15 cellular contexts compared by ENCODE assay signal in the genomic region with DNA sequence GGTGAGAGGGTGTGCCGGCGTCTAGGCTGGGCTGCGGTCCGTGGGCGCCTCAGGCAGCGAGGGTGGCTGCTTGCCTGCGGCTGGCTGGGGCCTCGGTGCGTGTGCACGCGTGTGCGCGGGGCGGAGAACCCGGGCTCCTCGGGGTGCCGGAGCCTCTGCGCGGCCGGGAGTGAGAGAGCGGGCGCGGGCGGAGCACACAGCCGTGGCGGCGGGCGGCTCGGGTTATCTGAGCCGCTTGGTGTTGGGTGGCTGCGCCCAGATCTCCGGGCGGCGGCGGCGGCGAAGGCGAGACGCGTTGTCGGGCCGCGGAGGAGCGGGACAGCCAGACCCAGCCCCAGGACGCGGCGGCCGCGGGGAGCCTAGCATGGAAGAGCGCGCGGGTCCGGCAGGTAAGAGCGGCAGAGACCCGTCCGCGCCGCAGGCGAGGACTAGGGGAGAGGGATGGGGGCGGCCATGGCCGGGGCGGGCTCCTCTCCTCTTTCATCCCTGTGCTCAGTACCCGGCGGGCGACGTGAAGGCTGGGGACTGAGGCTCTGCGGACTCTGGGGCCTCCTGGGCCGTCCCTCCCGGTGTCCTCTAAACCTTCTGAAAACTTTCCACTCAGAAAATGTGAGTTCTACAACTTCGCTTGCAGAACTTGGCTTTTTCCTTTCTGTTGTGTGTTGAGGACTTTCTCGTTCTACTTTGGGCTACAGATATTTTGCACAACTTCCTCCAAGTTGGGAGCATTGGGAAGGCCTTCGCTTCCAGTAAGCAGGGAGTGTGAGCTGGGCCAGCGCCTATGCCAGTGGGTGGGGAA. TPM values are rescaled to one million over a fixed set of nuclear protein-coding genes. Genes with fewer than 3 reads are reported as not detected.
A peak's percentile ranks its signal among the peaks of the same experiment; 100 is the strongest.
DNase-seq lines count a peak whose midpoint lies in the region; ATAC-seq, FAIRE-seq and TF ChIP-seq lines count a peak whose summit lies in the region.
"Had no signal": no experiment of that assay in that cellular context is flagged by ENCODE, and none has a peak within 500 bp of the region (broad histone marks: within the 10 kb centered on the region; RNA-seq: fewer than 3 reads in every experiment).

No MANE protein-coding gene starts in this region.

- H3K4me1 ChIP-seq in H1 (replicated peaks in 1 of 4; ENCODE audit: control insufficient read depth in 3 of 4, insufficient read depth in 4 of 4, low read length in 3 of 4): peaks cover 9 to 27% (median 24%) of the 10 kb centered on the region in 4 experiments
- H3K4me1 ChIP-seq in mesenchymal stem cell (ENCODE audit: control insufficient read depth, insufficient read depth, low read depth, low read length): peaks cover 55% of the 10 kb centered on the region

- peak overlapping the region; percentile 36; the same call in 1 of the 2 replicates for H4K8ac ChIP-seq in H1 (ENCODE audit: extremely low read depth, insufficient read depth, low read length)
- H4K8ac ChIP-seq in mesenchymal stem cell (ENCODE audit: low read length): no peak overlapping the region

- no peak for TF ChIP-seq EP300 in H1 (IDR thresholded peaks at IDR 0.05; ENCODE audit: borderline replicate concordance in 1 of 2, low read depth in 2 of 2, low read length in 2 of 2)

- POLR2A ChIA-PET in activated naive CD8-positive, alpha-beta T cell treated with anti-CD3 and anti-CD28 coated beads, Interleukin-2, amount 10 ng/mL, durations not matched to agents 7 days and 5 days (lab: Charles Lee): no interaction called here
- POLR2A ChIA-PET in H1 (lab: Charles Lee; ENCODE audit: partially characterized antibody): interaction anchor here (0.6 to 1.4 kb wide), 4 partner anchors 116 to 274 kb away, joined by 3 to 4 read pairs (median 3); no protein-coding TSS in a partner anchor

- H3K4me2 ChIP-seq in H1 (ENCODE audit: insufficient read depth in 1 of 2, low read depth in 2 of 2, low read length in 2 of 2): peak overlapping the region in 1 of 2 experiments; percentile 32; a peak in 1 of 4 replicates
- peak overlapping the region; percentile 25 for H3K4me2 ChIP-seq in mesenchymal stem cell (ENCODE audit: low read length, poor library complexity, severe bottlenecking)

- no peak for TF ChIP-seq RAD21 in H1 (IDR thresholded peaks at IDR 0.05 in 1 of 2, conservative IDR thresholded peaks at IDR 0.05 in 1 of 2; ENCODE audit: low read depth in 2 of 2, low read length in 2 of 2)

- H2BK120ac ChIP-seq in H1 (replicated peaks; ENCODE audit: low read depth, low read length): no peak overlapping the region
- H2BK120ac ChIP-seq in mesenchymal stem cell (ENCODE audit: low read depth, low read length): no peak overlapping the region

- FAIRE-seq in H1 (lab: Jason Lieb, UNC): no peak

- H2BK12ac ChIP-seq in H1 (ENCODE audit: low read depth, low read length) (peak overlapping the region; percentile 75; the same call in 1 of the 2 replicates), mesenchymal stem cell (ENCODE audit: low read length in 2 of 2) (no peak overlapping the region)

- no peaks in the 10 kb centered on the region for H3K36me3 Mint-ChIP-seq in activated naive CD8-positive, alpha-beta T cell treated with anti-CD3 and anti-CD28 coated beads, Interleukin-2, amount 10 ng/mL, durations not matched to agents 7 days and 5 days
- no peaks in the 10 kb centered on the region for H3K36me3 Mint-ChIP-seq in activated naive CD8-positive, alpha-beta T cell treated with anti-CD3 and anti-CD28 coated beads for 36 hours
- H3K36me3 Mint-ChIP-seq in stimulated activated effector memory CD8-positive, alpha-beta T cell treated with anti-CD3 and anti-CD28 coated beads, Interleukin-12 subunit alpha, Interleukin-12 subunit beta, amount 100 ng/mL, for 72 hours: no peaks in the 10 kb centered on the region
- H3K36me3 Mint-ChIP-seq: CD8-positive, alpha-beta memory T cell had no signal

- H3K56ac ChIP-seq in H1 (replicated peaks; ENCODE audit: insufficient read length, low read depth, low read length): no peak overlapping the region

- H3K9ac ChIP-seq in H1 (replicated peaks in 1 of 4; ENCODE audit: extremely low read depth in 1 of 4, low read depth in 3 of 4, low read length in 3 of 4): no peak overlapping the region
- no peak overlapping the region for H3K9ac ChIP-seq in mesenchymal stem cell (ENCODE audit: low read length)

- H3K27ac ChIP-seq in H1 (ENCODE audit: low read depth, low read length) (no peak overlapping the region), mesenchymal stem cell (ENCODE audit: low read length, poor library complexity, severe bottlenecking) (no peak overlapping the region), brain microvascular endothelial cell (no peak overlapping the region)

- H3K27ac Mint-ChIP-seq in activated naive CD8-positive, alpha-beta T cell treated with anti-CD3 and anti-CD28 coated beads, Interleukin-2, amount 10 ng/mL, durations not matched to agents 7 days and 5 days: no peak overlapping the region
- no peak overlapping the region for H3K27ac Mint-ChIP-seq in activated naive CD8-positive, alpha-beta T cell treated with anti-CD3 and anti-CD28 coated beads for 36 hours
- H3K27ac Mint-ChIP-seq in stimulated activated effector memory CD8-positive, alpha-beta T cell treated with anti-CD3 and anti-CD28 coated beads, Interleukin-12 subunit alpha, Interleukin-12 subunit beta, amount 100 ng/mL, for 72 hours: no peak overlapping the region

- in situ Hi-C loops in brain microvascular endothelial cell (cut with HindIII; ENCODE audit: low pct_ligation_motif_present, low sequenced_read_pairs): no loop called here

- H3K9me3 ChIP-seq in H1 (ENCODE audit: insufficient read depth in 2 of 2, low read depth in 1 of 2, low read length in 1 of 2) (no peaks in the 10 kb centered on the region), mesenchymal stem cell (ENCODE audit: control insufficient read depth, low read length) (peaks cover 5% of the 10 kb centered on the region)

- peaks cover 19% of the 10 kb centered on the region for H3K4me1 Mint-ChIP-seq in activated naive CD8-positive, alpha-beta T cell treated with anti-CD3 and anti-CD28 coated beads, Interleukin-2, amount 10 ng/mL, durations not matched to agents 7 days and 5 days
- H3K4me1 Mint-ChIP-seq in activated naive CD8-positive, alpha-beta T cell treated with anti-CD3 and anti-CD28 coated beads for 36 hours: peaks cover 28% of the 10 kb centered on the region
- H3K4me1 Mint-ChIP-seq in stimulated activated effector memory CD8-positive, alpha-beta T cell treated with anti-CD3 and anti-CD28 coated beads, Interleukin-12 subunit alpha, Interleukin-12 subunit beta, amount 100 ng/mL, for 72 hours: peaks cover 49% of the 10 kb centered on the region

- H2AK5ac ChIP-seq in H1 (ENCODE audit: low read depth, low read length) (0 out of 2 replicates have a peak overlapping the region, but pooled peaks have one; percentile 75), mesenchymal stem cell (ENCODE audit: low read length, severe bottlenecking) (no peak overlapping the region)

- H3K18ac ChIP-seq in H1 (ENCODE audit: extremely low read depth, low read length) (no peak overlapping the region), mesenchymal stem cell (ENCODE audit: low read depth in 1 of 2, low read length in 2 of 2) (no peak overlapping the region)

- ATAC-seq in activated naive CD8-positive, alpha-beta T cell treated with anti-CD3 and anti-CD28 coated beads, Interleukin-2, amount 10 ng/mL, durations not matched to agents 7 days and 5 days (ENCODE audit: low read depth): peak; percentile 22
- peak; percentile 11 for ATAC-seq in stimulated activated effector memory CD8-positive, alpha-beta T cell treated with anti-CD3 and anti-CD28 coated beads, Interleukin-12 subunit alpha, Interleukin-12 subunit beta, amount 100 ng/mL, for 72 hours
- ATAC-seq: left ventricle myocardium superior had no signal

- H2AFZ ChIP-seq in H1 (ENCODE audit: low read length) (no peak overlapping the region), mesenchymal stem cell (ENCODE audit: low read depth, low read length) (no peak overlapping the region)

- peaks cover 97 to 100% (median 100%) of the 10 kb centered on the region in 4 experiments for H3K27me3 ChIP-seq in H1 (replicated peaks in 1 of 4; ENCODE audit: control insufficient read depth in 3 of 4, extremely low read depth in 1 of 4, insufficient read depth in 3 of 4, low read length in 3 of 4)
- peaks cover 61 to 98% of the 10 kb centered on the region in 2 experiments for H3K27me3 ChIP-seq in mesenchymal stem cell (ENCODE audit: control insufficient read depth in 1 of 2, insufficient read depth in 1 of 2, low read length in 2 of 2)
- peaks cover 95% of the 10 kb centered on the region for H3K27me3 ChIP-seq in brain microvascular endothelial cell (replicated peaks)

- H3K9me3 Mint-ChIP-seq in activated naive CD8-positive, alpha-beta T cell treated with anti-CD3 and anti-CD28 coated beads, Interleukin-2, amount 10 ng/mL, durations not matched to agents 7 days and 5 days: no peaks in the 10 kb centered on the region
- no peaks in the 10 kb centered on the region for H3K9me3 Mint-ChIP-seq in activated naive CD8-positive, alpha-beta T cell treated with anti-CD3 and anti-CD28 coated beads for 36 hours
- H3K9me3 Mint-ChIP-seq in stimulated activated effector memory CD8-positive, alpha-beta T cell treated with anti-CD3 and anti-CD28 coated beads, Interleukin-12 subunit alpha, Interleukin-12 subunit beta, amount 100 ng/mL, for 72 hours: no peaks in the 10 kb centered on the region

- H3K14ac ChIP-seq in H1 (ENCODE audit: insufficient read length): no peak overlapping the region
- H3K14ac ChIP-seq in mesenchymal stem cell (ENCODE audit: low read length in 2 of 2): no peak overlapping the region

- peaks cover 96% of the 10 kb centered on the region for H3K27me3 Mint-ChIP-seq in activated naive CD8-positive, alpha-beta T cell treated with anti-CD3 and anti-CD28 coated beads, Interleukin-2, amount 10 ng/mL, durations not matched to agents 7 days and 5 days
- peaks cover 98% of the 10 kb centered on the region for H3K27me3 Mint-ChIP-seq in activated naive CD8-positive, alpha-beta T cell treated with anti-CD3 and anti-CD28 coated beads for 36 hours

- DNase-seq in activated naive CD8-positive, alpha-beta T cell treated with anti-CD3 and anti-CD28 coated beads, Interleukin-2, amount 10 ng/mL, durations not matched to agents 7 days and 5 days: no peak
- DNase-seq in activated naive CD8-positive, alpha-beta T cell treated with anti-CD3 and anti-CD28 coated beads for 36 hours: no peak
- DNase-seq in H1 (ENCODE audit: low read depth in 1 of 2, low spot score in 2 of 2): peak in 1 of 2 experiments; percentile 59
- no peak for DNase-seq in mesenchymal stem cell
- no peak for DNase-seq in stimulated activated effector memory CD8-positive, alpha-beta T cell treated with anti-CD3 and anti-CD28 coated beads, Interleukin-12 subunit alpha, Interleukin-12 subunit beta, amount 100 ng/mL, for 72 hours (ENCODE audit: low spot score in 2 of 2)
- DNase-seq in NOMO-1 (lab: John Stamatoyannopoulos, UW; ENCODE audit: unreplicated experiment in 2 of 2): no peak
- DNase-seq in cerebellar nuclear complex (lab: John Stamatoyannopoulos, UW): no peak
- DNase-seq in brain microvascular endothelial cell: no peak
- DNase-seq: CD8-positive, alpha-beta memory T cell; EL; GOT3; left ventricle myocardium superior; naive B cell; NCI-H1436 treated with DMSO at 0.1 percent for 48 hours; NCI-H446 treated with DMSO at 0.1 percent for 48 hours had no signal

- H3K4me3 Mint-ChIP-seq in activated naive CD8-positive, alpha-beta T cell treated with anti-CD3 and anti-CD28 coated beads, Interleukin-2, amount 10 ng/mL, durations not matched to agents 7 days and 5 days: no peak overlapping the region
- H3K4me3 Mint-ChIP-seq in activated naive CD8-positive, alpha-beta T cell treated with anti-CD3 and anti-CD28 coated beads for 36 hours: no peak overlapping the region
- H3K4me3 Mint-ChIP-seq in stimulated activated effector memory CD8-positive, alpha-beta T cell treated with anti-CD3 and anti-CD28 coated beads, Interleukin-12 subunit alpha, Interleukin-12 subunit beta, amount 100 ng/mL, for 72 hours: peak overlapping the region; percentile 1

- H3K79me1 ChIP-seq in H1 (ENCODE audit: low read depth, low read length) (no peaks in the 10 kb centered on the region), mesenchymal stem cell (replicated peaks; ENCODE audit: low read length, poor library complexity, severe bottlenecking) (no peaks in the 10 kb centered on the region)

- H3K23me2 ChIP-seq in H1 (ENCODE audit: low read depth, low read length): peaks cover 14% of the 10 kb centered on the region; the same call in 1 of the 2 replicates

- CTCF ChIA-PET in H1 (lab: Charles Lee; ENCODE audit: partially characterized antibody): interaction anchor here (0.7 to 3.8 kb wide), 7 partner anchors 8 to 360 kb away, joined by 3 to 33 read pairs (median 9); partner anchors contain the start of gene PAX2

- TF ChIP-seq CTCF in H1 (IDR thresholded peaks at IDR 0.05; ENCODE audit: control extremely low read depth in 1 of 3, insufficient read depth in 1 of 3, low read depth in 1 of 3, low read length in 3 of 3) (no peak), brain microvascular endothelial cell (IDR thresholded peaks at IDR 0.05; ENCODE audit: low read depth, low read length, missing control alignments) (no peak)

- peaks cover 20 to 37% of the 10 kb centered on the region in 2 experiments for H4K20me1 ChIP-seq in H1 (replicated peaks in 1 of 2; ENCODE audit: control insufficient read depth in 1 of 2, insufficient read depth in 2 of 2, low read length in 2 of 2)

- peaks cover 0 to 13% (median 0%) of the 10 kb centered on the region in 4 experiments; a peak in 1 of 8 replicates for H3K36me3 ChIP-seq in H1 (ENCODE audit: control insufficient read depth in 2 of 4, insufficient read depth in 4 of 4, low read length in 3 of 4)
- no peaks in the 10 kb centered on the region for H3K36me3 ChIP-seq in mesenchymal stem cell (ENCODE audit: control insufficient read depth in 1 of 2, insufficient read depth in 2 of 2, low read depth in 1 of 2, low read length in 2 of 2)
- no peaks in the 10 kb centered on the region for H3K36me3 ChIP-seq in brain microvascular endothelial cell (replicated peaks)

- H3K4ac ChIP-seq in H1 (replicated peaks; ENCODE audit: insufficient read length, low read depth, low read length) (no peak overlapping the region), mesenchymal stem cell (ENCODE audit: low read depth in 1 of 2, low read length in 2 of 2) (no peak overlapping the region)

- no peak overlapping the region; the same call in 1 of the 2 replicates for H2BK5ac ChIP-seq in H1 (ENCODE audit: low read depth, low read length)
- no peak overlapping the region for H2BK5ac ChIP-seq in mesenchymal stem cell (ENCODE audit: low read depth, low read length, poor library complexity, severe bottlenecking)

- 2% methylated on average over 46 of the region's 73 CpGs; no CpG with 5 or more reads in 1 of the 2 experiments for WGBS in H1 (ENCODE audit: extremely low coverage in 1 of 2, insufficient coverage in 1 of 2, insufficient read length in 1 of 2, insufficient replicate concordance in 2 of 2, low coverage in 1 of 2, low lambda C conversion rate in 2 of 2, missing lambda C conversion rate in 1 of 2), 2 experiments
- WGBS in mesenchymal stem cell: 4% methylated on average over 59 of the region's 73 CpGs

- no peak overlapping the region for H4K5ac ChIP-seq in H1 (ENCODE audit: insufficient read length, low read depth, low read length)

- no peak for TF ChIP-seq POLR2A in H1 (IDR thresholded peaks at IDR 0.05; ENCODE audit: control extremely low read depth in 1 of 2, low read depth in 2 of 2, low read length in 2 of 2)

- peak overlapping the region; percentile 72; the same call in 1 of the 2 replicates for H2BK15ac ChIP-seq in H1 (ENCODE audit: low read length)
- H2BK15ac ChIP-seq in mesenchymal stem cell (ENCODE audit: low read depth, poor library complexity, severe bottlenecking): no peak overlapping the region

- H4K91ac ChIP-seq in H1 (replicated peaks; ENCODE audit: insufficient read length, low read length) (no peak overlapping the region), mesenchymal stem cell (ENCODE audit: low read length) (no peak overlapping the region)

- H3K4me3 ChIP-seq in H1 (ENCODE audit: extremely low read depth in 1 of 4, insufficient read depth in 2 of 4, low read depth in 3 of 4, low read length in 4 of 4) (peak overlapping the region in 1 of 4 experiments; percentile 34; a peak in 1 of 8 replicates), mesenchymal stem cell (ENCODE audit: insufficient read depth in 1 of 2, low read depth in 1 of 2, low read length in 2 of 2) (peak overlapping the region in 1 of 2 experiments; percentile 40), brain microvascular endothelial cell (ENCODE audit: low read depth, low read length) (no peak overlapping the region)

- no peaks in the 10 kb centered on the region for H3K79me2 ChIP-seq in H1 (ENCODE audit: control insufficient read depth in 1 of 2, insufficient read depth in 2 of 2, low read length in 2 of 2)

- H3K23ac ChIP-seq in H1 (ENCODE audit: insufficient read length) (no peak overlapping the region), mesenchymal stem cell (ENCODE audit: low read length in 2 of 2) (no peak overlapping the region)

- 0 out of 2 replicates have a peak overlapping the region, but pooled peaks have one; percentile 86 for H2BK20ac ChIP-seq in H1 (ENCODE audit: low read length)

RNA-seq across cellular contexts. Expression of gene PAX2, which starts 9.8 kb away (rescaled TPM):
- total RNA-seq in activated naive CD8-positive, alpha-beta T cell treated with anti-CD3 and anti-CD28 coated beads, Interleukin-2, amount 10 ng/mL, durations not matched to agents 7 days and 5 days: not detected
- total RNA-seq in activated naive CD8-positive, alpha-beta T cell treated with anti-CD3 and anti-CD28 coated beads for 36 hours: not detected
- total RNA-seq in H1 (2021; fragmentation: NEBNext Ultra II Directional; extraction: Animal tissue kit (Norgen Biotek cat#: 25700)): not detected in 2 replicates
- polyA plus RNA-seq in H1 (2011; rRNA removed): 0.02 TPM in 1 of 2 replicates, not detected in the other
- polyA plus RNA-seq in H1 (2011; cell fraction: cytosol; rRNA removed): not detected
- not detected for polyA plus RNA-seq in H1 (2011; cell fraction: nucleus; rRNA removed)
- 0.05 TPM in 1 of 4 replicates, not detected in the others for polyA plus RNA-seq in H1 (2012, experiment 1 of 2)
- not detected for polyA plus RNA-seq in H1 (2012, experiment 2 of 2)
- not detected for polyA plus RNA-seq in H1 (2013, experiment 1 of 2)
- polyA plus RNA-seq in H1 (2013, experiment 2 of 2): 0.06 TPM
- polyA minus RNA-seq in H1 (2011; rRNA and poly(A)+ RNA removed): not detected in 2 replicates
- polyA minus RNA-seq in H1 (2011; cell fraction: cytosol; rRNA and poly(A)+ RNA removed): not detected
- polyA minus RNA-seq in H1 (2011; cell fraction: nucleus; rRNA and poly(A)+ RNA removed): not detected
- not detected for polyA plus RNA-seq in mesenchymal stem cell (2013, experiment 1 of 2)
- polyA plus RNA-seq in mesenchymal stem cell (2013, experiment 2 of 2): not detected
- total RNA-seq: left ventricle myocardium superior had no signal
- polyA plus RNA-seq: CD8-positive, alpha-beta memory T cell had no signal
